In the genomic region with DNA sequence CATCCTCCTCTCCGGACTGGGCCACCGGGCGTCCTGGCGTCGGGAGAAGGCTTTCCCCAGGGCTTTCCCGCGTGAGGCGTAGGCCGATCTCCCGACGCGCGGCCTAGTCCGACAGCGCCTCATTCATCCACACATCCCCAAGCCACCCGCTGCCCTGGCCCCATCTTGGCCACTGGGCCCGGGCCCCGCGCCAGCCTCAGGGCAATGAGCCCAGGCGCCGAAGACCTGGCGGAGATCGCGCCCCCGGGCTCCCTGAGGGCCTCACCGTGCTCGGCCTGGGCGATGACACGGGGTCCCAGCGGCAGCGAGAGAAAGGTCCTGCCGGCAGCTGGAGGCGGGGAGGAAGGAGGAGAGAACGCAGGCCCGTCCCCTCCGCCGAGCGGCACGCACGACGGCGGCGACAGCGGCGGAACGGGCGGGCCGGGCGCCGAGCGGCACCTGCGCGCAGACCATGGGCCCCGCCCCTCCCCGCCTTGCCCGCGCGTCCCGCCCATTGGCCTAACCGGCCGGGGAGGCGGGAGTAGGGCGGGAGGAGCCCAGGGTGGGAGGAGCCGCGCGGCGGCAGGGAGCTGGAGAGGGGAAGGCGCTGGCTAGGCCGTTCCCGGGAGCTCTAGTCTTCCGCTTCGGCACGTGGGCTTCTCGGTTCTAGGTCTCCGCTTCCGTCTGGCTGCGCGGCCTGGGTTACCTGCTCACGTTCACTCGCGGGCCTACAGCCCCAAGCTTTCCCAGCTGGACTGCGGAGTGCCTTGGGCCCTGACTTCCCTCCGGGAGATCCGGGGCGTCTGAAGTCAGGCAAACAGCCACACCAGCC, we compare ENCODE assay signal across 8 cellular contexts. TPM values are rescaled to one million over a fixed set of nuclear protein-coding genes. Genes with fewer than 3 reads are reported as not detected.
A peak's percentile ranks its signal among the peaks of the same experiment; 100 is the strongest.
DNase-seq lines count a peak whose midpoint lies in the region; ATAC-seq and TF ChIP-seq lines count a peak whose summit lies in the region.

TSS of gene OLA1 (minus strand) at position 346 of the 811 bp plus-strand sequence. CDS start 1,717 bp downstream, outside the sequence.

- H3K9ac ChIP-seq in iPS-18a (ENCODE audit: low read length) (peak within 1 kb of the TSS; percentile 76), skeletal muscle satellite cell (ENCODE audit: low read depth, low read length) (peak within 1 kb of the TSS; percentile 88)

- ATAC-seq in GM18907 (IDR thresholded peaks at IDR 0.05; ENCODE audit: unreplicated experiment) (peak; percentile 96), HG03139 (IDR thresholded peaks at IDR 0.05; ENCODE audit: unreplicated experiment) (peak; percentile 97)

- no peak for TF ChIP-seq CTCF in AG04449 (IDR thresholded peaks at IDR 0.05; ENCODE audit: insufficient read depth, low read length, missing control alignments)
- TF ChIP-seq CTCF in VCaP (conservative IDR thresholded peaks at IDR 0.05): no peak

- POLR2A ChIA-PET in AG04449 (lab: Yijun Ruan, JAX): interaction anchor here (0.6 to 1.2 kb wide), 5 partner anchors 13 to 365 kb away, joined by 3 to 6 read pairs (median 4); no protein-coding TSS in a partner anchor

- in situ Hi-C loops in T47D (cut with HindIII; ENCODE audit: low pct_unique_long_range_greater_than_20kb, low sequenced_read_pairs): no loop called here

- H3K27ac ChIP-seq in VCaP (peak within 1 kb of the TSS; percentile 90), iPS-18a (ENCODE audit: low read length) (peak within 1 kb of the TSS; percentile 71)

- peak within 1 kb of the TSS; percentile 80 for H3K4me3 ChIP-seq in AG04449 (ENCODE audit: low read depth, low read length)
- peak within 1 kb of the TSS; percentile 84 for H3K4me3 ChIP-seq in iPS-18a (ENCODE audit: low read length)
- peak within 1 kb of the TSS; percentile 92 for H3K4me3 ChIP-seq in skeletal muscle satellite cell (ENCODE audit: low read length)

- CTCF ChIA-PET in AG04449 (lab: Yijun Ruan, JAX): interaction anchor here (0.8 to 1.3 kb wide), 4 partner anchors 35 to 170 kb away, joined by 3 to 5 read pairs (median 4); no protein-coding TSS in a partner anchor

- H3K36me3 ChIP-seq in iPS-18a (ENCODE audit: control insufficient read depth, low read depth, low read length) (peaks cover 12% of the 10 kb centered on the region), skeletal muscle satellite cell (ENCODE audit: insufficient read depth, low read length) (peaks cover 14% of the 10 kb centered on the region)

- no peaks in the 10 kb centered on the region for H3K9me3 ChIP-seq in iPS-18a (ENCODE audit: control insufficient read depth, low read depth, low read length)
- no peaks in the 10 kb centered on the region for H3K9me3 ChIP-seq in skeletal muscle satellite cell (replicated peaks; ENCODE audit: low read length)

- H3K27me3 ChIP-seq in iPS-18a (ENCODE audit: control insufficient read depth, insufficient read depth, low read length): peaks cover 12% of the 10 kb centered on the region
- no peaks in the 10 kb centered on the region for H3K27me3 ChIP-seq in skeletal muscle satellite cell (ENCODE audit: control insufficient read depth, insufficient read depth, low read length)

- peaks cover 13% of the 10 kb centered on the region for H3K4me1 ChIP-seq in iPS-18a (ENCODE audit: control insufficient read depth, low read depth, low read length)
- peaks cover 18% of the 10 kb centered on the region for H3K4me1 ChIP-seq in skeletal muscle satellite cell (ENCODE audit: control insufficient read depth, insufficient read depth, low read length)

- DNase-seq in AG04449 (ENCODE audit: low read depth, low spot score) (no peak), NCI-H2196 treated with DMSO at 0.1 percent for 48 hours (lab: John Stamatoyannopoulos, UW; ENCODE audit: unreplicated experiment) (peak; percentile 96), T47D (ENCODE audit: low read depth in 1 of 2, low spot score in 1 of 2) (peak; percentile 85 to 94)

- peak within 1 kb of the TSS; percentile 88 for H3K4me2 ChIP-seq in skeletal muscle satellite cell (ENCODE audit: low read length)

RNA-seq across cellular contexts. Expression of gene OLA1, which starts in this region (rescaled TPM):
- 93.3 and 129 TPM in 2 replicates for total RNA-seq in skeletal muscle satellite cell (2012; rRNA removed)
